Comparison of ENCODE assay signal across 17 cellular contexts in the genomic region with DNA sequence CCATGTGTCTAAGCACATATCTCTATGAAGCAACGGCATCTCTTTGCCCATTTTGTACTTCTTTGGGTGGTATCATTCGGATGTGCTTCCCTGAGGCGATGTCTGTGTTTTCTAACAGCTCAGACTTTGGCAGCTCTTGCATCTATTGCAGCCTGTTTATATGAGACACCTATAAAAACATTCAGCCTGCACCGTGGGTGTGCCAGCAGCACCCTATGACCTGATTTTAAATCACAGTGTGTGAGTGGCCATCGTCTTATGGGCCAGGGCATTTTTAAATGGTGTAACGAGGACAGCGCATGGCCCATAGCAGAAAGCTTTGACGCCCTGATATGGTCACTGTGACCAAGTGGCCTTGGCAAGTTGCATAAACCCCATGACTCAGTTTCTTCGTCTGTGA. TPM values are rescaled to one million over a fixed set of nuclear protein-coding genes. Genes with fewer than 3 reads are reported as not detected.
A peak's percentile ranks its signal among the peaks of the same experiment; 100 is the strongest.
DNase-seq lines count a peak whose midpoint lies in the region; ATAC-seq and TF ChIP-seq lines count a peak whose summit lies in the region.
"Had no signal": no experiment of that assay in that cellular context is flagged by ENCODE, and none has a peak within 500 bp of the region (broad histone marks: within the 10 kb centered on the region; RNA-seq: fewer than 3 reads in every experiment).

No MANE protein-coding gene starts in this region.

- H3K4me1 ChIP-seq in gastroesophageal sphincter, result peaks cover 0 to 33% (median 12%) of the 10 kb centered on the region in 3 donors
- H3K4me1 ChIP-seq in prostate gland (replicated peaks), result peaks cover 4% of the 10 kb centered on the region
- peaks cover 0 to 22% of the 10 kb centered on the region in 2 donors for H3K4me1 ChIP-seq in adrenal gland (replicated peaks in 1 of 2)
- H3K4me1 ChIP-seq in uterus, result no peaks in the 10 kb centered on the region
- H3K4me1 ChIP-seq in naive thymus-derived CD4-positive, alpha-beta T cell (ENCODE audit: control insufficient read depth in 2 of 2, insufficient read depth in 2 of 2, low read length in 2 of 2), result no peaks in the 10 kb centered on the region

- POLR2A ChIA-PET in naive thymus-derived CD4-positive, alpha-beta T cell (lab: Charles Lee), result interaction anchor here (0.5 kb wide), 1 partner anchor 92 kb away, joined by 3 read pairs; no protein-coding TSS in a partner anchor

- peaks cover 0 to 8% (median 0%) of the 10 kb centered on the region in 5 donors for H3K27me3 Mint-ChIP-seq in naive thymus-derived CD4-positive, alpha-beta T cell

- intact Hi-C loops in prostate gland (cut with DNase I), result no loop called here
- intact Hi-C loops in adrenal gland (cut with DNase I), result no loop called here
- intact Hi-C loops in uterus (cut with DNase I; ENCODE audit: low total_unique reads), result no loop called here
- intact Hi-C loops in naive thymus-derived CD4-positive, alpha-beta T cell (cut with micrococcal nuclease), result no loop called here

- H3K27ac ChIP-seq in gastroesophageal sphincter (peak overlapping the region in 3 of 4 donors; percentile 3 to 47 (median 36)), prostate gland (peak overlapping the region; percentile 2 to 44), adrenal gland (no peak overlapping the region), uterus (no peak overlapping the region)
- H3K27ac ChIP-seq in naive thymus-derived CD4-positive, alpha-beta T cell (ENCODE audit: low read depth, low read length), result no peak overlapping the region
- H3K27ac ChIP-seq: hepatocyte had no signal

- no peak for TF ChIP-seq POLR2A in gastroesophageal sphincter (IDR thresholded peaks at IDR 0.05)
- TF ChIP-seq POLR2A in prostate gland (IDR thresholded peaks at IDR 0.05), result no peak
- TF ChIP-seq POLR2A in adrenal gland (IDR thresholded peaks at IDR 0.05), result no peak
- no peak for TF ChIP-seq POLR2A in uterus (IDR thresholded peaks at IDR 0.05)

- no peak for TF ChIP-seq EP300 in gastroesophageal sphincter (IDR thresholded peaks at IDR 0.05)

- peak; percentile 43 for ATAC-seq in gastroesophageal sphincter
- no peak for ATAC-seq in GM21786 (IDR thresholded peaks at IDR 0.05; ENCODE audit: unreplicated experiment)
- ATAC-seq in naive thymus-derived CD4-positive, alpha-beta T cell, result no peak

- no peaks in the 10 kb centered on the region for H3K27me3 ChIP-seq in gastroesophageal sphincter
- H3K27me3 ChIP-seq in prostate gland (replicated peaks; ENCODE audit: insufficient read depth), result no peaks in the 10 kb centered on the region
- no peaks in the 10 kb centered on the region for H3K27me3 ChIP-seq in adrenal gland
- no peaks in the 10 kb centered on the region for H3K27me3 ChIP-seq in uterus
- H3K27me3 ChIP-seq in naive thymus-derived CD4-positive, alpha-beta T cell (ENCODE audit: control insufficient read depth in 2 of 2, insufficient read depth in 2 of 2, low read length in 2 of 2), result no peaks in the 10 kb centered on the region
- H3K27me3 ChIP-seq: hepatocyte had no signal

- WGBS in gastroesophageal sphincter (ENCODE audit: low coverage in 1 of 2), 2 donors, result 44 to 55% methylated on average over 7 to 8 of the region's 9 CpGs
- 33% methylated on average over 9 of the region's 9 CpGs for WGBS in prostate gland
- 68 to 82% (median 76%) methylated on average over 9 of the region's 9 CpGs for WGBS in adrenal gland, 4 donors

- DNase-seq in Daoy (ENCODE audit: low read depth) (peak; percentile 32), amniotic epithelial cell (ENCODE audit: low read depth) (peak; percentile 22), prostate gland (ENCODE audit: low spot score) (peak; percentile 55), adrenal gland (no peak), uterus (no peak)
- no peak for DNase-seq in naive thymus-derived CD4-positive, alpha-beta T cell
- DNase-seq: activated CD4-positive, alpha-beta memory T cell treated with anti-CD3 and anti-CD28 coated beads, Interleukin-2, amount 10 ng/mL, durations not matched to agents 7 days and 5 days; DMS53; GOT3; naive B cell; NCI-H446 had no signal

- no peak overlapping the region for H3K4me3 Mint-ChIP-seq in naive thymus-derived CD4-positive, alpha-beta T cell
- H3K4me3 Mint-ChIP-seq: activated CD4-positive, alpha-beta memory T cell treated with anti-CD3 and anti-CD28 coated beads, Interleukin-2, amount 10 ng/mL, durations not matched to agents 7 days and 5 days; naive B cell had no signal

- H3K27ac Mint-ChIP-seq in naive thymus-derived CD4-positive, alpha-beta T cell, result no peak overlapping the region
- H3K27ac Mint-ChIP-seq: activated CD4-positive, alpha-beta memory T cell treated with anti-CD3 and anti-CD28 coated beads, Interleukin-2, amount 10 ng/mL, durations not matched to agents 7 days and 5 days; naive B cell; progenitor cell of endocrine pancreas had no signal

- peaks cover 4 to 30% (median 16%) of the 10 kb centered on the region in 7 donors for H3K4me1 Mint-ChIP-seq in naive thymus-derived CD4-positive, alpha-beta T cell
- H3K4me1 Mint-ChIP-seq: activated CD4-positive, alpha-beta memory T cell treated with anti-CD3 and anti-CD28 coated beads, Interleukin-2, amount 10 ng/mL, durations not matched to agents 7 days and 5 days; naive B cell had no signal

- peaks cover 0 to 29% (median 7%) of the 10 kb centered on the region in 5 donors for H3K36me3 Mint-ChIP-seq in naive thymus-derived CD4-positive, alpha-beta T cell

- H3K36me3 ChIP-seq in gastroesophageal sphincter (no peaks in the 10 kb centered on the region), prostate gland (no peaks in the 10 kb centered on the region), adrenal gland (replicated peaks in 1 of 2) (no peaks in the 10 kb centered on the region), uterus (no peaks in the 10 kb centered on the region)
- no peaks in the 10 kb centered on the region for H3K36me3 ChIP-seq in naive thymus-derived CD4-positive, alpha-beta T cell (ENCODE audit: control insufficient read depth in 2 of 3, insufficient read depth in 3 of 3, low read length in 3 of 3)

- H3K9me3 ChIP-seq in gastroesophageal sphincter, result peaks cover 0 to 9% (median 0%) of the 10 kb centered on the region in 3 donors
- H3K9me3 ChIP-seq in prostate gland, result no peaks in the 10 kb centered on the region
- H3K9me3 ChIP-seq in adrenal gland (replicated peaks in 1 of 3), result no peaks in the 10 kb centered on the region
- H3K9me3 ChIP-seq in uterus, result no peaks in the 10 kb centered on the region
- H3K9me3 ChIP-seq in naive thymus-derived CD4-positive, alpha-beta T cell (ENCODE audit: control insufficient read depth in 2 of 3, low read length in 3 of 3), result no peaks in the 10 kb centered on the region

- CTCF ChIA-PET in naive thymus-derived CD4-positive, alpha-beta T cell (lab: Charles Lee), result no interaction called here

- H3K4me3 ChIP-seq in gastroesophageal sphincter (no peak overlapping the region), prostate gland (no peak overlapping the region), adrenal gland (no peak overlapping the region), uterus (no peak overlapping the region)
- no peak overlapping the region for H3K4me3 ChIP-seq in naive thymus-derived CD4-positive, alpha-beta T cell (ENCODE audit: low read length)
- H3K4me3 ChIP-seq: A549, hepatocyte had no signal

- TF ChIP-seq CTCF in gastroesophageal sphincter (IDR thresholded peaks at IDR 0.05), result no peak
- no peak for TF ChIP-seq CTCF in prostate gland (IDR thresholded peaks at IDR 0.05)
- no peak for TF ChIP-seq CTCF in adrenal gland (IDR thresholded peaks at IDR 0.05)
- TF ChIP-seq CTCF in uterus (IDR thresholded peaks at IDR 0.05), result no peak

- peaks cover 0 to 11% (median 9%) of the 10 kb centered on the region in 11 donors for H3K9me3 Mint-ChIP-seq in naive thymus-derived CD4-positive, alpha-beta T cell
- H3K9me3 Mint-ChIP-seq: activated CD4-positive, alpha-beta memory T cell treated with anti-CD3 and anti-CD28 coated beads, Interleukin-2, amount 10 ng/mL, durations not matched to agents 7 days and 5 days had no signal

RNA-seq across cellular contexts. Expression of a gene that starts 12.9 kb away (rescaled TPM):
- 11.4 and 14.8 TPM in 2 replicates for total RNA-seq in Daoy (2014; rRNA removed; shearing (Covaris generic))
- total RNA-seq in gastroesophageal sphincter (10 to 100 TPM; 11.8 to 46.5 (median 21.7) TPM), prostate gland (10 to 100 TPM; 24.2 to 45.8 TPM), adrenal gland (10 to 100 TPM in 7 of 8 donors, 1 to 10 TPM in 1; 9.5 to 42.7 (median 18.6) TPM), uterus (10 to 100 TPM in 3 of 4 donors, 1 to 10 TPM in 1; 5.6 to 66.5 (median 24.9) TPM)
- polyA plus RNA-seq in adrenal gland, result 10 to 100 TPM in 2 of 3 donors, 1 to 10 TPM in 1; 7.5 to 51.3 (median 14.2) TPM
- 10 to 100 TPM in 2 of 5 experiments, 1 to 10 TPM in 3; 2.7 to 15.0 (median 8.9) TPM for total RNA-seq in naive thymus-derived CD4-positive, alpha-beta T cell
- polyA plus RNA-seq in naive thymus-derived CD4-positive, alpha-beta T cell, result 1 to 10 TPM; 1.2 to 8.3 TPM
- total RNA-seq: OCI-LY7 had no signal

Comparison
In these comparisons a context has a peak if more than half of its experiments do, and no peak if none do; other contexts are left out.
1. DNase-seq: peak in Daoy (single experiment), amniotic epithelial cell (single experiment) and prostate gland (single experiment); none in adrenal gland (0 of 7), uterus (0 of 2) and naive thymus-derived CD4-positive, alpha-beta T cell (0 of 9).
2. H3K27ac ChIP-seq: peak in gastroesophageal sphincter (3 of 4) and prostate gland (2 of 2); none in adrenal gland (0 of 5), uterus (0 of 2) and naive thymus-derived CD4-positive, alpha-beta T cell (single experiment).